ENCODE assay signal across 19 cellular contexts in genomic region chr1:36882536-36883285, GRCh38.
DNase-seq lines count a peak whose midpoint lies in the region; ATAC-seq and TF ChIP-seq lines count a peak whose summit lies in the region.
"Had no signal": no experiment of that assay in that cellular context is flagged by ENCODE, and none has a peak within 500 bp of the region (broad histone marks: within the 10 kb centered on the region; RNA-seq: fewer than 3 reads in every experiment).

No MANE protein-coding gene starts in this region.

- POLR2A ChIA-PET in activated CD4-positive, alpha-beta memory T cell treated with anti-CD3 and anti-CD28 coated beads, Interleukin-2, amount 10 ng/mL, durations not matched to agents 7 days and 5 days (lab: Charles Lee), result no interaction called here
- POLR2A ChIA-PET in activated CD4-positive, alpha-beta memory T cell treated with anti-CD3 and anti-CD28 coated beads for 36 hours (lab: Charles Lee), result no interaction called here

- CTCF ChIA-PET in activated CD4-positive, alpha-beta memory T cell treated with anti-CD3 and anti-CD28 coated beads, Interleukin-2, amount 10 ng/mL, durations not matched to agents 7 days and 5 days (lab: Charles Lee), result no interaction called here
- CTCF ChIA-PET in activated CD4-positive, alpha-beta memory T cell treated with anti-CD3 and anti-CD28 coated beads for 36 hours (lab: Charles Lee), result no interaction called here

- H2AFZ ChIP-seq in OCI-LY3 (ENCODE audit: low read depth, low read length), result no peak overlapping the region

- H3K79me2 ChIP-seq in OCI-LY3 (ENCODE audit: low read length), result no peaks in the 10 kb centered on the region

- H3K4me1 ChIP-seq in OCI-LY3 (ENCODE audit: low read length), result peaks cover 28% of the 10 kb centered on the region
- H3K4me1 ChIP-seq: HAP-1 had no signal

- no peak overlapping the region for H3K9ac ChIP-seq in OCI-LY3 (ENCODE audit: low read length)

- no peak for ATAC-seq in sciatic nerve
- ATAC-seq: PC-3 had no signal

- H3K36me3 ChIP-seq in OCI-LY3 (replicated peaks; ENCODE audit: low read depth, low read length), result no peaks in the 10 kb centered on the region
- H3K36me3 ChIP-seq: HAP-1 had no signal

- H3K4me2 ChIP-seq in OCI-LY3 (ENCODE audit: low read length), result peak overlapping the region; percentile 61; the same call in 1 of the 2 replicates

- no peaks in the 10 kb centered on the region for H3K36me3 Mint-ChIP-seq in activated CD4-positive, alpha-beta memory T cell treated with anti-CD3 and anti-CD28 coated beads, Interleukin-2, amount 10 ng/mL, durations not matched to agents 7 days and 5 days (ENCODE audit: low read depth)
- no peaks in the 10 kb centered on the region for H3K36me3 Mint-ChIP-seq in activated CD4-positive, alpha-beta memory T cell treated with anti-CD3 and anti-CD28 coated beads for 36 hours
- H3K36me3 Mint-ChIP-seq: CD4-positive, alpha-beta memory T cell had no signal

- no peaks in the 10 kb centered on the region for H3K9me3 Mint-ChIP-seq in activated CD4-positive, alpha-beta memory T cell treated with anti-CD3 and anti-CD28 coated beads, Interleukin-2, amount 10 ng/mL, durations not matched to agents 7 days and 5 days
- no peaks in the 10 kb centered on the region for H3K9me3 Mint-ChIP-seq in activated CD4-positive, alpha-beta memory T cell treated with anti-CD3 and anti-CD28 coated beads for 36 hours

- no peak overlapping the region for H3K4me3 ChIP-seq in OCI-LY3 (ENCODE audit: low read length)
- H3K4me3 ChIP-seq: HAP-1 had no signal

- H3K4me1 Mint-ChIP-seq in activated CD4-positive, alpha-beta memory T cell treated with anti-CD3 and anti-CD28 coated beads, Interleukin-2, amount 10 ng/mL, durations not matched to agents 7 days and 5 days, result no peaks in the 10 kb centered on the region
- no peaks in the 10 kb centered on the region for H3K4me1 Mint-ChIP-seq in activated CD4-positive, alpha-beta memory T cell treated with anti-CD3 and anti-CD28 coated beads for 36 hours (ENCODE audit: low read depth)
- H3K4me1 Mint-ChIP-seq: CD4-positive, alpha-beta memory T cell had no signal

- intact Hi-C loops in activated CD4-positive, alpha-beta memory T cell treated with anti-CD3 and anti-CD28 coated beads for 36 hours (cut with micrococcal nuclease), result no loop called here
- intact Hi-C loops in sciatic nerve (cut with DNase I), result no loop called here

- peak; percentile 4 for DNase-seq in activated CD4-positive, alpha-beta memory T cell treated with anti-CD3 and anti-CD28 coated beads, Interleukin-2, amount 10 ng/mL, durations not matched to agents 7 days and 5 days
- no peak for DNase-seq in activated CD4-positive, alpha-beta memory T cell treated with anti-CD3 and anti-CD28 coated beads for 36 hours
- DNase-seq in islet precursor cell, result peak; percentile 28
- peak; percentile 19 for DNase-seq in sciatic nerve (ENCODE audit: low spot score)
- DNase-seq in stimulated activated CD4-positive, alpha-beta T cell treated with anti-CD3 and anti-CD28 coated beads, Interleukin-1b, Interleukin-23, amount 100 ng/mL, for 48 hours, result no peak
- DNase-seq in AML-193 (lab: John Stamatoyannopoulos, UW), result no peak
- DNase-seq in KBM-7, result no peak
- DNase-seq: CD4-positive, alpha-beta memory T cell; DMS79 treated with DMSO at 0.1 percent for 48 hours; IMR-90; NCI-H1417; NCI-H187 treated with DMSO at 0.1 percent for 48 hours; NCI-H446; NCI-H69; PC-3 had no signal

- no peak for TF ChIP-seq CTCF in OCI-LY3 (IDR thresholded peaks at IDR 0.05; ENCODE audit: low read depth, low read length)

- in situ Hi-C loops in KBM-7 (cut with MboI; ENCODE audit: low pct_unique_long_range_greater_than_20kb, low sequenced_read_pairs), result no loop called here

- no peak overlapping the region for H3K27ac Mint-ChIP-seq in activated CD4-positive, alpha-beta memory T cell treated with anti-CD3 and anti-CD28 coated beads, Interleukin-2, amount 10 ng/mL, durations not matched to agents 7 days and 5 days
- no peak overlapping the region for H3K27ac Mint-ChIP-seq in activated CD4-positive, alpha-beta memory T cell treated with anti-CD3 and anti-CD28 coated beads for 36 hours
- H3K27ac Mint-ChIP-seq: CD4-positive, alpha-beta memory T cell had no signal

- no peaks in the 10 kb centered on the region for H3K9me3 ChIP-seq in OCI-LY3 (ENCODE audit: insufficient read depth, low read length)
- H3K9me3 ChIP-seq: HAP-1 had no signal

- H4K20me1 ChIP-seq in OCI-LY3 (ENCODE audit: insufficient read depth, low read length), result no peaks in the 10 kb centered on the region

- no peaks in the 10 kb centered on the region for H3K27me3 Mint-ChIP-seq in activated CD4-positive, alpha-beta memory T cell treated with anti-CD3 and anti-CD28 coated beads, Interleukin-2, amount 10 ng/mL, durations not matched to agents 7 days and 5 days
- peaks cover 15% of the 10 kb centered on the region for H3K27me3 Mint-ChIP-seq in activated CD4-positive, alpha-beta memory T cell treated with anti-CD3 and anti-CD28 coated beads for 36 hours

- H3K4me3 Mint-ChIP-seq in activated CD4-positive, alpha-beta memory T cell treated with anti-CD3 and anti-CD28 coated beads, Interleukin-2, amount 10 ng/mL, durations not matched to agents 7 days and 5 days, result no peak overlapping the region
- H3K4me3 Mint-ChIP-seq in activated CD4-positive, alpha-beta memory T cell treated with anti-CD3 and anti-CD28 coated beads for 36 hours, result no peak overlapping the region
- H3K4me3 Mint-ChIP-seq: CD4-positive, alpha-beta memory T cell had no signal

- H3K27ac ChIP-seq in OCI-LY3 (ENCODE audit: low read length), result no peak overlapping the region
- H3K27ac ChIP-seq: 22Rv1, RWPE1 had no signal

- no peaks in the 10 kb centered on the region for H3K27me3 ChIP-seq in OCI-LY3 (ENCODE audit: low read depth, low read length)

Comparison
In these comparisons a context has a peak if more than half of its experiments do, and no peak if none do; other contexts are left out.
1. DNase-seq: peak in activated CD4-positive, alpha-beta memory T cell treated with anti-CD3 and anti-CD28 coated beads, Interleukin-2, amount 10 ng/mL, durations not matched to agents 7 days and 5 days (single experiment), islet precursor cell (single experiment) and sciatic nerve (single experiment); none in activated CD4-positive, alpha-beta memory T cell treated with anti-CD3 and anti-CD28 coated beads for 36 hours (single experiment), stimulated activated CD4-positive, alpha-beta T cell treated with anti-CD3 and anti-CD28 coated beads, Interleukin-1b, Interleukin-23, amount 100 ng/mL, for 48 hours (single experiment), AML-193 (0 of 2) and KBM-7 (single experiment).